Comparison of ENCODE assay signal across 8 cellular contexts in genomic region chr3:134406331-134407246, GRCh38. TPM values are rescaled to one million over a fixed set of nuclear protein-coding genes. Genes with fewer than 3 reads are reported as not detected.
DNase-seq lines count a peak whose midpoint lies in the region; ATAC-seq and TF ChIP-seq lines count a peak whose summit lies in the region.
"Had no signal": no experiment of that assay in that cellular context is flagged by ENCODE, and none has a peak within 500 bp of the region (broad histone marks: within the 10 kb centered on the region; RNA-seq: fewer than 3 reads in every experiment).

No MANE protein-coding gene starts in this region.

- H3K9me3 ChIP-seq in ascending aorta = peaks cover 0 to 9% of the 10 kb centered on the region in 2 donors

- H3K4me3 ChIP-seq in ascending aorta (peak overlapping the region; percentile 54 to 64), iPS-11a (ENCODE audit: low read depth, low read length) (peak overlapping the region; percentile 39), skeletal muscle cell (ENCODE audit: low read depth, low read length) (peak overlapping the region; percentile 42)
- H3K4me3 ChIP-seq: K562 had no signal

- no peak for ATAC-seq in GM19452 (IDR thresholded peaks at IDR 0.05; ENCODE audit: unreplicated experiment)
- no peak for ATAC-seq in stimulated activated memory B cell treated with anti-CD40 and anti-IgM and Interleukin-4, amounts not matched to agents 10 μg/mL and 1 μg/mL and 100 μg/mL, for 72 hours
- ATAC-seq: K562 had no signal

- no peaks in the 10 kb centered on the region for H3K27me3 ChIP-seq in ascending aorta

- H3K27me3 Mint-ChIP-seq in stimulated activated memory B cell treated with anti-CD40 and anti-IgM and Interleukin-4, amounts not matched to agents 10 μg/mL and 1 μg/mL and 100 μg/mL, for 72 hours = peaks cover 77% of the 10 kb centered on the region

- H3K4me3 Mint-ChIP-seq in stimulated activated memory B cell treated with anti-CD40 and anti-IgM and Interleukin-4, amounts not matched to agents 10 μg/mL and 1 μg/mL and 100 μg/mL, for 72 hours = no peak overlapping the region

- no peak for TF ChIP-seq CTCF in ascending aorta (IDR thresholded peaks at IDR 0.05)

- no peaks in the 10 kb centered on the region for H3K36me3 ChIP-seq in ascending aorta

- no peak overlapping the region for H3K27ac ChIP-seq in ascending aorta

- no peaks in the 10 kb centered on the region for H3K4me1 Mint-ChIP-seq in stimulated activated memory B cell treated with anti-CD40 and anti-IgM and Interleukin-4, amounts not matched to agents 10 μg/mL and 1 μg/mL and 100 μg/mL, for 72 hours

- no peaks in the 10 kb centered on the region for H3K4me1 ChIP-seq in ascending aorta

- H3K9me3 Mint-ChIP-seq in stimulated activated memory B cell treated with anti-CD40 and anti-IgM and Interleukin-4, amounts not matched to agents 10 μg/mL and 1 μg/mL and 100 μg/mL, for 72 hours = peaks cover 10% of the 10 kb centered on the region

- H3K27ac Mint-ChIP-seq in stimulated activated memory B cell treated with anti-CD40 and anti-IgM and Interleukin-4, amounts not matched to agents 10 μg/mL and 1 μg/mL and 100 μg/mL, for 72 hours = no peak overlapping the region

- intact Hi-C loops in ascending aorta (cut with DNase I) = loop anchor here (2.0 kb wide), 1 partner anchor 20 kb away; no protein-coding TSS in a partner anchor

- DNase-seq in NCI-H146 treated with DMSO at 0.1 percent for 48 hours (lab: John Stamatoyannopoulos, UW; ENCODE audit: unreplicated experiment) (peak; percentile 68), ascending aorta (ENCODE audit: low spot score in 2 of 2) (no peak), skeletal muscle cell (ENCODE audit: low read depth) (no peak), SIG-M5 treated with dmso at 0.1 percent for 504 hours (lab: John Stamatoyannopoulos, UW; ENCODE audit: unreplicated experiment) (no peak)

- H3K36me3 Mint-ChIP-seq in stimulated activated memory B cell treated with anti-CD40 and anti-IgM and Interleukin-4, amounts not matched to agents 10 μg/mL and 1 μg/mL and 100 μg/mL, for 72 hours = no peaks in the 10 kb centered on the region

RNA-seq across cellular contexts. Expression of gene AMOTL2, which starts 32.3 kb away (rescaled TPM):
- 156 TPM for total RNA-seq in ascending aorta
